Comparison of ENCODE assay signal across 11 cellular contexts in the genomic region with DNA sequence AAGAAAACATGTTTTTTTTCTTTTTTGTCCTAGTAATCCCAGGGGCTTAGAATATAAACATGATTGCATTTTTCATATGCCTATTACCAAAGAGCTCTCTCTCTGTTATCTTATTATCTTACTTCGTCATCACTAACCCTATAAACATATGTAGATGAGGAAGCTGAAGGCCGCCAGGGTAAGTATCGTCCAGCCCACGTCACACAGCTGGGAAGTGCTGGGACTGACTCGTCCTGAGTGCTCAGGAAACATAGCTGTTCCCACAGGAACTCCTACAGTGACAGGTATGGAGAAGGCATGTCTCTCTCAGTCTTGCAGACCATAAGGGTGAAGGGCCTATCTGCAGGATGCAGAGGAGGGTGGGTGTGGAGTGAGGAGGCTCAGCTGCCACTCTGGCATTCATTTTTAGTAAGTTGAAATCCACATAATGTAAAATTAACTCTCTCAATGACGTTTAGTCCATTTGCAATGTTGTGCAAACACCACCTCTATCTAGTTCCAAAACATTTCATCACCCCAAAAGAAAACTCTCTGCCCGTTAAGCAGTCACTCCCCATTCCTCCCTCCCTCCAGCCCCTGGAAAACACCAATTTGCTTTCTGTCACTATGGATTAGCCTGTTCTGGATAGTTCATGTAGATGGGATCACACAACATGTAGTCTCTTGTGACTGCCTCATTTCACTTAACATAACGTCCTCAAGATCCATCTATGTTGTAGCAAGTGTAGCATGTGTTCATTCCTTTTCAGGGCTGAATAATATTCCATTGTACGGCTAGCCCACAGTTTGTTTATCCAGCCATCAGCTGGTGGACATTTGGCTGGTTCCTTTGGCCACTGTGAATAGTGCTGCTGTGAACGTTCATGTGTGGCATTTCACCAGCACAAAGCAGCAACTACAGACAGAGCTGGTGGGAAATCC.
DNase-seq lines count a peak whose midpoint lies in the region; ATAC-seq and TF ChIP-seq lines count a peak whose summit lies in the region.
"Had no signal": no experiment of that assay in that cellular context is flagged by ENCODE, and none has a peak within 500 bp of the region (broad histone marks: within the 10 kb centered on the region; RNA-seq: fewer than 3 reads in every experiment).

No MANE protein-coding gene starts in this region.

- H3K27ac ChIP-seq in SK-N-MC (peak overlapping the region; percentile 55; the same call in 1 of the 2 replicates), fibroblast of lung (ENCODE audit: insufficient read depth, low read length) (peak overlapping the region; percentile 84)
- H3K27ac ChIP-seq: cardiac muscle cell had no signal

- no peak for TF ChIP-seq CTCF in fibroblast of lung (conservative IDR thresholded peaks at IDR 0.05 in 1 of 2, IDR thresholded peaks at IDR 0.05 in 1 of 2; ENCODE audit: low read depth in 1 of 2, low read length in 2 of 2)

- H3K4me3 ChIP-seq in HAP-1 (no peak overlapping the region), SK-N-MC (no peak overlapping the region), fibroblast of lung (replicated peaks in 1 of 4; ENCODE audit: control extremely low read depth in 1 of 4, insufficient read depth in 1 of 4, low read depth in 3 of 4, low read length in 4 of 4) (no peak overlapping the region)
- H3K4me3 ChIP-seq: cardiac muscle cell had no signal

- no peak for ATAC-seq in stimulated activated naive CD8-positive, alpha-beta T cell treated with anti-CD3 and anti-CD28 coated beads, Interleukin-15, Interleukin-2, amounts not matched to agents 100 U/mL and 50 U/mL, for 24 hours

- H3K36me3 ChIP-seq in HAP-1 (replicated peaks) (no peaks in the 10 kb centered on the region), SK-N-MC (ENCODE audit: insufficient read depth, low read length) (no peaks in the 10 kb centered on the region), fibroblast of lung (ENCODE audit: control insufficient read depth, insufficient read depth, low read length) (no peaks in the 10 kb centered on the region)
- H3K36me3 ChIP-seq: cardiac muscle cell had no signal

- no peaks in the 10 kb centered on the region for H4K20me1 ChIP-seq in fibroblast of lung (ENCODE audit: control insufficient read depth, extremely low read depth, insufficient read depth, low read length)

- no peak overlapping the region for H2AFZ ChIP-seq in fibroblast of lung (ENCODE audit: low read length)

- H3K27me3 ChIP-seq in HAP-1 (ENCODE audit: low read depth) (no peaks in the 10 kb centered on the region), fibroblast of lung (ENCODE audit: control insufficient read depth, insufficient read depth, low read length) (no peaks in the 10 kb centered on the region)
- H3K27me3 ChIP-seq: cardiac muscle cell had no signal

- H3K9ac ChIP-seq in SK-N-MC (ENCODE audit: insufficient read length), result no peak overlapping the region
- H3K9ac ChIP-seq in fibroblast of lung (ENCODE audit: insufficient read depth, low read length), result no peak overlapping the region

- in situ Hi-C loops in HAP-1 (cut with MboI; ENCODE audit: low sequenced_read_pairs), result no loop called here

- DNase-seq in HAP-1 (ENCODE audit: low spot score in 2 of 2) (peak; percentile 4 to 27), SK-N-MC (ENCODE audit: low read depth, low spot score) (no peak), fibroblast of lung (ENCODE audit: low read depth in 2 of 2) (peak; percentile 97 to 99), pulmonary artery endothelial cell (ENCODE audit: low read depth, low spot score) (peak; percentile 98), NCI-H1417 (lab: John Stamatoyannopoulos, UW) (no peak), cortex of kidney (lab: John Stamatoyannopoulos, UW) (no peak)
- DNase-seq in effector CD8-positive, alpha-beta T cell (lab: John Stamatoyannopoulos, UW), result no peak
- no peak for DNase-seq in stimulated activated naive CD8-positive, alpha-beta T cell treated with anti-CD3 and anti-CD28 coated beads, Interleukin-15, Interleukin-2, amounts not matched to agents 100 U/mL and 50 U/mL, for 24 hours
- DNase-seq: NCI-H1092, RPMI8226 had no signal

- no peak overlapping the region for H3K4me2 ChIP-seq in fibroblast of lung (ENCODE audit: extremely low read depth, insufficient read depth, low read length)

- H3K4me1 ChIP-seq in HAP-1 (peaks cover 15% of the 10 kb centered on the region), fibroblast of lung (ENCODE audit: control insufficient read depth, extremely low read depth, insufficient read depth, low read length) (peaks cover 10% of the 10 kb centered on the region)

- H3K79me2 ChIP-seq in fibroblast of lung (ENCODE audit: control insufficient read depth, insufficient read depth, low read length), result no peaks in the 10 kb centered on the region

- H3K9me3 ChIP-seq in HAP-1 (no peaks in the 10 kb centered on the region), SK-N-MC (ENCODE audit: low read depth, low read length) (no peaks in the 10 kb centered on the region), fibroblast of lung (ENCODE audit: control insufficient read depth, insufficient read depth, low read depth, low read length) (no peaks in the 10 kb centered on the region)

Comparison
In these comparisons a context has a peak if more than half of its experiments do, and no peak if none do; other contexts are left out.
1. DNase-seq: peak in HAP-1 (2 of 2), fibroblast of lung (2 of 2) and pulmonary artery endothelial cell (single experiment); none in SK-N-MC (single experiment), NCI-H1417 (0 of 3), cortex of kidney (single experiment), effector CD8-positive, alpha-beta T cell (single experiment) and stimulated activated naive CD8-positive, alpha-beta T cell treated with anti-CD3 and anti-CD28 coated beads, Interleukin-15, Interleukin-2, amounts not matched to agents 100 U/mL and 50 U/mL, for 24 hours (single experiment).